Comparison of ENCODE assay signal across 6 cellular contexts in genomic region chr19:37924568-37924967, GRCh38. TPM values are rescaled to one million over a fixed set of nuclear protein-coding genes. Genes with fewer than 3 reads are reported as not detected.
"Had no signal": no experiment of that assay in that cellular context is flagged by ENCODE, and none has a peak within 500 bp of the region (broad histone marks: within the 10 kb centered on the region; RNA-seq: fewer than 3 reads in every experiment).

No MANE protein-coding gene starts in this region.

RNA-seq across cellular contexts. Expression of gene WDR87, which starts 18.2 kb away (rescaled TPM):
- total RNA-seq: K562, LHCN-M2, MCF 10A, Right ventricle myocardium inferior, SJCRH30 had no signal
- polyA plus RNA-seq: IgD-negative memory B cell, K562 had no signal
